In genomic region chr2:25403120-25403760, GRCh38 we compare ENCODE assay signal across 7 cellular contexts.
DNase-seq lines count a peak whose midpoint lies in the region; ATAC-seq and FAIRE-seq lines count a peak whose summit lies in the region.
"Not testable (repeated sequence)": the region's sequence is repeated elsewhere in the genome, so short reads cannot be mapped to it uniquely, and the experiment has no call there.

No MANE protein-coding gene starts in this region.

- intact Hi-C loops in activated CD4-positive, alpha-beta T cell treated with anti-CD3 and anti-CD28 coated beads, Interleukin-2, amount 10 ng/mL, durations not matched to agents 24 days and 14 days (cut with micrococcal nuclease) = not testable (repeated sequence)

- peak overlapping the region; percentile 51 for H3K4me3 Mint-ChIP-seq in activated CD4-positive, alpha-beta T cell treated with anti-CD3 and anti-CD28 coated beads, Interleukin-2, amount 10 ng/mL, durations not matched to agents 24 days and 14 days
- peak overlapping the region; percentile 53 to 82 (median 69) for H3K4me3 Mint-ChIP-seq in immature natural killer cell

- peaks cover 18% of the 10 kb centered on the region for H3K4me1 Mint-ChIP-seq in activated CD4-positive, alpha-beta T cell treated with anti-CD3 and anti-CD28 coated beads, Interleukin-2, amount 10 ng/mL, durations not matched to agents 24 days and 14 days
- peaks cover 26 to 34% of the 10 kb centered on the region in 2 donors for H3K4me1 Mint-ChIP-seq in immature natural killer cell

- H3K36me3 Mint-ChIP-seq in activated CD4-positive, alpha-beta T cell treated with anti-CD3 and anti-CD28 coated beads, Interleukin-2, amount 10 ng/mL, durations not matched to agents 24 days and 14 days (ENCODE audit: low read depth); immature natural killer cell: not testable (repeated sequence)

- peak; percentile 97 for FAIRE-seq in GM18507 (lab: Jason Lieb, UNC)

- peak overlapping the region; percentile 62 for H3K27ac Mint-ChIP-seq in activated CD4-positive, alpha-beta T cell treated with anti-CD3 and anti-CD28 coated beads, Interleukin-2, amount 10 ng/mL, durations not matched to agents 24 days and 14 days
- peak overlapping the region; percentile 41 to 93 (median 80) for H3K27ac Mint-ChIP-seq in immature natural killer cell

- ATAC-seq in GM19328 (IDR thresholded peaks at IDR 0.05; ENCODE audit: unreplicated experiment) (peak; percentile 54), GM21717 (IDR thresholded peaks at IDR 0.05; ENCODE audit: unreplicated experiment) (peak; percentile 44), HG03064 (IDR thresholded peaks at IDR 0.05; ENCODE audit: low read depth, unreplicated experiment) (peak; percentile 32), HG03558 (IDR thresholded peaks at IDR 0.05; ENCODE audit: extremely low read depth, unreplicated experiment) (peak; percentile 30)

- H3K9me3 Mint-ChIP-seq in activated CD4-positive, alpha-beta T cell treated with anti-CD3 and anti-CD28 coated beads, Interleukin-2, amount 10 ng/mL, durations not matched to agents 24 days and 14 days; immature natural killer cell: not testable (repeated sequence)

- not testable (repeated sequence) for H3K27me3 Mint-ChIP-seq in activated CD4-positive, alpha-beta T cell treated with anti-CD3 and anti-CD28 coated beads, Interleukin-2, amount 10 ng/mL, durations not matched to agents 24 days and 14 days; immature natural killer cell (ENCODE audit: low read depth in 3 of 3)

- DNase-seq in GM18507 (ENCODE audit: extremely low spot score, insufficient read length, low read depth) = peak; percentile 64
- DNase-seq in activated CD4-positive, alpha-beta T cell treated with anti-CD3 and anti-CD28 coated beads, Interleukin-2, amount 10 ng/mL, durations not matched to agents 24 days and 14 days = peak; percentile 73
- peak; percentile 46 to 59 (median 53) for DNase-seq in immature natural killer cell

Comparison
In these comparisons a context has a peak if more than half of its experiments do, and no peak if none do; other contexts are left out.
1. Peak in every context shown above with its lines: DNase-seq and ATAC-seq.